ENCODE assay signal across 22 cellular contexts in genomic region chr3:59580499-59580898, GRCh38.
"Had no signal": no experiment of that assay in that cellular context is flagged by ENCODE, and none has a peak within 500 bp of the region (broad histone marks: within the 10 kb centered on the region; RNA-seq: fewer than 3 reads in every experiment).

No MANE protein-coding gene starts in this region.

- FAIRE-seq: endothelial cell of umbilical vein, keratinocyte had no signal

- H3K4me1 ChIP-seq: foreskin keratinocyte, lower lobe of right lung, sigmoid colon had no signal

- H3K27me3 ChIP-seq: foreskin keratinocyte, ovary, right atrium auricular region, sigmoid colon had no signal

- H3K27ac ChIP-seq: foreskin keratinocyte, left ventricle myocardium inferior, lower lobe of right lung, ovary, right atrium auricular region, sigmoid colon, skin epidermis had no signal

- DNase-seq: effector CD4-positive, alpha-beta T cell; endodermal cell; erythroblast; immature natural killer cell; left cardiac atrium; left ventricle myocardium inferior; lower lobe of right lung; natural killer cell; ovary; sigmoid colon; stimulated activated CD4-positive, alpha-beta T cell treated with anti-CD3 and anti-CD28 coated beads, Interleukin-2, amount 100 ng/mL, for 24 hours; stimulated activated CD4-positive, alpha-beta T cell treated with anti-CD3 and anti-CD28 coated beads, Interleukin-4, amount 100 ng/mL, for 4 hours; stimulated activated naive CD4-positive, alpha-beta T cell treated with Interleukin-2 at 50 U/mL for 16 hours; trophoblast cell had no signal

- H3K4me3 Mint-ChIP-seq: endodermal cell, immature natural killer cell, memory B cell, mesothelial cell of epicardium, natural killer cell, neural crest cell had no signal

- H3K4me3 ChIP-seq: left ventricle myocardium inferior, lower lobe of right lung, ovary, right atrium auricular region, sigmoid colon, skin epidermis had no signal

- H3K9me3 Mint-ChIP-seq: immature natural killer cell, natural killer cell had no signal

- H3K36me3 Mint-ChIP-seq: immature natural killer cell, memory B cell, mesothelial cell of epicardium had no signal

- H3K4me1 Mint-ChIP-seq: endodermal cell, immature natural killer cell, memory B cell, mesothelial cell of epicardium, natural killer cell, neural crest cell had no signal

- H3K27me3 Mint-ChIP-seq: memory B cell had no signal

- ATAC-seq: left cardiac atrium, lower lobe of right lung, natural killer cell had no signal

- H3K27ac Mint-ChIP-seq: endodermal cell, immature natural killer cell, memory B cell, mesothelial cell of epicardium, natural killer cell had no signal

- H3K36me3 ChIP-seq: left ventricle myocardium inferior, lower lobe of right lung, ovary, right atrium auricular region, sigmoid colon had no signal

- H3K9me3 ChIP-seq: left ventricle myocardium inferior, lower lobe of right lung, ovary, right atrium auricular region, sigmoid colon had no signal
